Comparison of ENCODE assay signal across 15 cellular contexts in the genomic region with DNA sequence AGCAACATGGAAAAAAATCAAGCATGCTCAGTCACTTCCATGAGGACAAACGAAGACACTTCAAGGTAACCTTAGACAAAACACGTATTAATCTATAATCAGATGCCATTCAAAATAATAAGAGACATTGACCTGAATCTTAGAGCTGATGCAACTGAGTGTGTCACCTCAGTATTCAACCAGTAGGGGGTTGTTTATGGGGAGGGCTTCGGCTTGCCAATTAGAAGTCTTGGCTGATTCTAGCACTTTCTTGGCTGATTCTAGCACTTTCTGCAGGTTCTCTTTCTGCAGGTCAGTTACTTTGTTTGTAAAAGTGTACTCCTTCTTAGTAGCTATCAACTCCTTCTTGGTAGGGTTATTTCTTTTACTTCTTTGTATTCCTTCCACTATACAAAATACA.
A peak's percentile ranks its signal among the peaks of the same experiment; 100 is the strongest.
DNase-seq lines count a peak whose midpoint lies in the region; ATAC-seq and TF ChIP-seq lines count a peak whose summit lies in the region.
"Had no signal": no experiment of that assay in that cellular context is flagged by ENCODE, and none has a peak within 500 bp of the region (broad histone marks: within the 10 kb centered on the region; RNA-seq: fewer than 3 reads in every experiment).

No MANE protein-coding gene starts in this region.

- no peak overlapping the region for H2AFZ ChIP-seq in Loucy (ENCODE audit: low read length)

- TF ChIP-seq CTCF in GM12873 (IDR thresholded peaks at IDR 0.05; ENCODE audit: insufficient read depth, low read depth, low read length, missing control alignments) (peak; percentile 31), Loucy (conservative IDR thresholded peaks at IDR 0.05; ENCODE audit: low read length) (peak; percentile 56), epithelial cell of proximal tubule (conservative IDR thresholded peaks at IDR 0.05; ENCODE audit: low read depth, low read length) (peak; percentile 28)

- peaks cover 4% of the 10 kb centered on the region; the same call in 1 of the 2 replicates for H3F3A ChIP-seq in Loucy (ENCODE audit: low read depth)

- no peaks in the 10 kb centered on the region for H3K36me3 ChIP-seq in Loucy (ENCODE audit: insufficient read depth, low read length)

- no peak overlapping the region for H3K4me2 ChIP-seq in Loucy (ENCODE audit: low read depth, low read length, poor library complexity, severe bottlenecking)

- no peaks in the 10 kb centered on the region for H3K9me3 ChIP-seq in Loucy (ENCODE audit: insufficient read depth, low read depth, low read length)

- peaks cover 72% of the 10 kb centered on the region for H3K27me3 ChIP-seq in Loucy (ENCODE audit: insufficient read depth, low read length, poor library complexity, severe bottlenecking)

- no peaks in the 10 kb centered on the region for H3K79me2 ChIP-seq in Loucy (ENCODE audit: insufficient read depth, low read length)

- peaks cover 4% of the 10 kb centered on the region for H4K20me1 ChIP-seq in Loucy (ENCODE audit: insufficient read depth, low read length, poor library complexity, severe bottlenecking)

- H3K4me1 ChIP-seq in Loucy (ENCODE audit: insufficient read depth, low read length, poor library complexity, severe bottlenecking): peaks cover 15% of the 10 kb centered on the region

- DNase-seq in epithelial cell of proximal tubule (ENCODE audit: low read depth) (no peak), NCI-H187 (lab: John Stamatoyannopoulos, UW) (no peak)
- DNase-seq in activated CD4-positive, alpha-beta T cell treated with anti-CD3 and anti-CD28 coated beads, Interleukin-2, amount 50 U/mL, for 48 hours: no peak
- DNase-seq: CD4-positive, alpha-beta T cell; H7; NCI-H1048; NCI-H1436 treated with DMSO at 0.1 percent for 48 hours; NCI-H2081 treated with DMSO at 0.1 percent for 48 hours; NCI-H510A treated with DMSO at 0.1 percent for 48 hours; Right ventricle myocardium superior had no signal

- no peaks in the 10 kb centered on the region for H3K9me2 ChIP-seq in Loucy (replicated peaks; ENCODE audit: low read depth, low read length)

- no peak overlapping the region for H3K4me3 ChIP-seq in Loucy (ENCODE audit: low read length, poor library complexity, severe bottlenecking)
- no peak overlapping the region for H3K4me3 ChIP-seq in epithelial cell of proximal tubule (ENCODE audit: low read depth, low read length)
- H3K4me3 ChIP-seq: SK-N-MC had no signal

- ATAC-seq in GM21390 (IDR thresholded peaks at IDR 0.05; ENCODE audit: unreplicated experiment) (no peak), HG03097 (IDR thresholded peaks at IDR 0.05; ENCODE audit: low FRiP score, unreplicated experiment) (no peak)

- no peak overlapping the region for H3K9ac ChIP-seq in Loucy (ENCODE audit: low read depth, low read length, poor library complexity, severe bottlenecking)
